Comparison of ENCODE assay signal across 8 cellular contexts in genomic region chr2:216499641-216500218, GRCh38. TPM values are rescaled to one million over a fixed set of nuclear protein-coding genes. Genes with fewer than 3 reads are reported as not detected.
DNase-seq lines count a peak whose midpoint lies in the region; ATAC-seq and TF ChIP-seq lines count a peak whose summit lies in the region.

No MANE protein-coding gene starts in this region.

- H3K27ac Mint-ChIP-seq in activated naive CD4-positive, alpha-beta T cell treated with anti-CD3 and anti-CD28 coated beads, Interleukin-2, amount 50 U/mL, for 24 hours = peak overlapping the region; percentile 98

- TF ChIP-seq CTCF in adrenal gland (IDR thresholded peaks at IDR 0.05) (no peak), lower leg skin (IDR thresholded peaks at IDR 0.05) (no peak), upper lobe of left lung (IDR thresholded peaks at IDR 0.05) (no peak)

- H3K9me3 ChIP-seq in adrenal gland (replicated peaks in 1 of 3) (no peaks in the 10 kb centered on the region), upper lobe of left lung (no peaks in the 10 kb centered on the region)

- peak overlapping the region; percentile 98 for H3K4me3 Mint-ChIP-seq in activated naive CD4-positive, alpha-beta T cell treated with anti-CD3 and anti-CD28 coated beads, Interleukin-2, amount 50 U/mL, for 24 hours

- no peaks in the 10 kb centered on the region for H3K27me3 Mint-ChIP-seq in activated naive CD4-positive, alpha-beta T cell treated with anti-CD3 and anti-CD28 coated beads, Interleukin-2, amount 50 U/mL, for 24 hours

- H3K36me3 Mint-ChIP-seq in activated naive CD4-positive, alpha-beta T cell treated with anti-CD3 and anti-CD28 coated beads, Interleukin-2, amount 50 U/mL, for 24 hours = peaks cover 46% of the 10 kb centered on the region

- no peaks in the 10 kb centered on the region for H3K27me3 ChIP-seq in adrenal gland
- no peaks in the 10 kb centered on the region for H3K27me3 ChIP-seq in upper lobe of left lung

- ATAC-seq in upper lobe of left lung (ENCODE audit: low FRiP score in 2 of 2) (no peak), GM19397 (IDR thresholded peaks at IDR 0.05; ENCODE audit: unreplicated experiment) (no peak), HG03280 (IDR thresholded peaks at IDR 0.05; ENCODE audit: unreplicated experiment) (no peak)

- no peaks in the 10 kb centered on the region for H3K9me3 Mint-ChIP-seq in activated naive CD4-positive, alpha-beta T cell treated with anti-CD3 and anti-CD28 coated beads, Interleukin-2, amount 50 U/mL, for 24 hours

- DNase-seq in activated naive CD4-positive, alpha-beta T cell (lab: John Stamatoyannopoulos, UW) = no peak
- DNase-seq in adrenal gland = no peak
- DNase-seq in lower leg skin (ENCODE audit: low spot score in 2 of 2) = no peak
- DNase-seq in upper lobe of left lung = no peak
- no peak for DNase-seq in SKM-1 treated with dmso at 0.1 percent for 144 hours (lab: John Stamatoyannopoulos, UW; ENCODE audit: unreplicated experiment)

- H3K4me1 Mint-ChIP-seq in activated naive CD4-positive, alpha-beta T cell treated with anti-CD3 and anti-CD28 coated beads, Interleukin-2, amount 50 U/mL, for 24 hours = peaks cover 51% of the 10 kb centered on the region

- H3K36me3 ChIP-seq in adrenal gland (replicated peaks in 1 of 2) = peaks cover 0 to 51% of the 10 kb centered on the region in 2 donors
- H3K36me3 ChIP-seq in upper lobe of left lung = peaks cover 13 to 48% (median 40%) of the 10 kb centered on the region in 4 donors

- TF ChIP-seq POLR2A in adrenal gland (IDR thresholded peaks at IDR 0.05) (no peak), lower leg skin (IDR thresholded peaks at IDR 0.05) (no peak), upper lobe of left lung (IDR thresholded peaks at IDR 0.05) (no peak)

- H3K4me3 ChIP-seq in adrenal gland (peak overlapping the region; percentile 51 to 91 (median 70)), lower leg skin (ENCODE audit: low read depth, poor library complexity, severe bottlenecking) (peak overlapping the region; percentile 86), upper lobe of left lung (peak overlapping the region; percentile 65 to 88 (median 77))

- 16 to 26% (median 17%) methylated on average over 6 of the region's 6 CpGs for WGBS in adrenal gland, 4 donors
- WGBS in lower leg skin, 2 donors = 13 to 18% methylated on average over 6 of the region's 6 CpGs
- WGBS in upper lobe of left lung, 2 donors = 25 to 27% methylated on average over 6 of the region's 6 CpGs

- peaks cover 25 to 52% of the 10 kb centered on the region in 2 donors for H3K4me1 ChIP-seq in adrenal gland (replicated peaks in 1 of 2)
- H3K4me1 ChIP-seq in upper lobe of left lung = peaks cover 28 to 51% (median 30%) of the 10 kb centered on the region in 4 donors

- intact Hi-C loops in adrenal gland (cut with DNase I) = no loop called here
- intact Hi-C loops in lower leg skin (cut with DNase I; ENCODE audit: low total_unique reads) = no loop called here

- TF ChIP-seq EP300 in upper lobe of left lung (IDR thresholded peaks at IDR 0.05) = no peak

- H3K27ac ChIP-seq in adrenal gland (peak overlapping the region in 3 of 5 donors; percentile 71 to 90 (median 88)), upper lobe of left lung (peak overlapping the region; percentile 74 to 85 (median 80))

RNA-seq across cellular contexts. Expression of gene RPL37A, which starts 1.1 kb away (rescaled TPM):
- total RNA-seq in adrenal gland (1,000 to 10,000 TPM in 5 of 8 donors, 100 to 1,000 TPM in 3; 673 to 2,999 (median 1,997) TPM), lower leg skin (1,000 to 10,000 TPM; 1,765 to 2,628 (median 2,029) TPM), upper lobe of left lung (1,000 to 10,000 TPM in 4 of 6 donors, 100 to 1,000 TPM in 2; 694 to 2,232 (median 1,163) TPM)
- 1,000 to 10,000 TPM; 1,765 to 3,364 (median 2,278) TPM for polyA plus RNA-seq in adrenal gland
